Comparison of ENCODE assay signal across 21 cellular contexts in the genomic region with DNA sequence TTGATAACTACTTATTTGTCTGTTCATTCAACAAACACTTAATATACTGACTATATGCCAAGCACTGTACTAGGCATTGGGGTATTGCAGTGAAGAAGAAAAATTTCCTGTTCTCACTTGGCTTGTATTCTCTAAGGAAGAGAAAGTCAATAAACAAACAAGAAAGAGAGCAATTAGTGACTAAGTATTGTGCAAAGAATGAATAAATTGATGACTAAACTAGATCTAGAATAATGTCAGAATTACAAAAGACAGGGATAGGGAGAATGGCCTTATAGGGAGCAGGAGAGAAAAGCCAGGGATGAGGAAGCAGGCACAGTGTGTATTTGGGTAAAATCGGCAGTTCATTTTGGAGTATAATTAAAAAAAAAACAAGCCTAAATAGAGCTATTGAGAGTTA. TPM values are rescaled to one million over a fixed set of nuclear protein-coding genes. Genes with fewer than 3 reads are reported as not detected.
A peak's percentile ranks its signal among the peaks of the same experiment; 100 is the strongest.
DNase-seq lines count a peak whose midpoint lies in the region; TF ChIP-seq lines count a peak whose summit lies in the region.
"Had no signal": no experiment of that assay in that cellular context is flagged by ENCODE, and none has a peak within 500 bp of the region (broad histone marks: within the 10 kb centered on the region; RNA-seq: fewer than 3 reads in every experiment).

No MANE protein-coding gene starts in this region.

- H3K36me3 ChIP-seq in mammary epithelial cell (ENCODE audit: insufficient read depth, low read length) = no peaks in the 10 kb centered on the region
- no peaks in the 10 kb centered on the region for H3K36me3 ChIP-seq in colonic mucosa
- no peaks in the 10 kb centered on the region for H3K36me3 ChIP-seq in endodermal cell (ENCODE audit: control insufficient read depth, insufficient read depth, low read length)

- no peak overlapping the region for H2AFZ ChIP-seq in mammary epithelial cell (ENCODE audit: low read depth, low read length)

- dilution Hi-C loops in mammary epithelial cell (cut with HindIII; ENCODE audit: low sequenced_read_pairs) = no loop called here

- in situ Hi-C loops in mammary epithelial cell (cut with MboI; ENCODE audit: low sequenced_read_pairs in 2 of 2) = no loop called here

- peaks cover 6% of the 10 kb centered on the region for H3K36me3 Mint-ChIP-seq in MCF 10A (ENCODE audit: insufficient read depth, unreplicated experiment)
- no peaks in the 10 kb centered on the region for H3K36me3 Mint-ChIP-seq in activated CD4-positive, alpha-beta memory T cell treated with anti-CD3 and anti-CD28 coated beads, Interleukin-2, amount 10 ng/mL, durations not matched to agents 7 days and 5 days (ENCODE audit: low read depth)
- H3K36me3 Mint-ChIP-seq in endodermal cell (ENCODE audit: low read depth) = no peaks in the 10 kb centered on the region
- H3K36me3 Mint-ChIP-seq: CD4-positive, alpha-beta memory T cell had no signal

- H3K27ac Mint-ChIP-seq in MCF 10A (ENCODE audit: low read depth, unreplicated experiment) (no peak overlapping the region), endodermal cell (no peak overlapping the region)
- no peak overlapping the region for H3K27ac Mint-ChIP-seq in activated CD4-positive, alpha-beta memory T cell treated with anti-CD3 and anti-CD28 coated beads, Interleukin-2, amount 10 ng/mL, durations not matched to agents 7 days and 5 days
- H3K27ac Mint-ChIP-seq: CD4-positive, alpha-beta memory T cell had no signal

- no TSS peak for BruUV-seq in MCF 10A (replicated peaks; lab: Mats Ljungman, UMichigan)
- no TSS peak for BruUV-seq in mammary epithelial cell (replicated peaks; lab: Mats Ljungman, UMichigan)

- H3K4me1 Mint-ChIP-seq in MCF 10A (ENCODE audit: insufficient read depth, unreplicated experiment) = no peaks in the 10 kb centered on the region
- H3K4me1 Mint-ChIP-seq in activated CD4-positive, alpha-beta memory T cell treated with anti-CD3 and anti-CD28 coated beads, Interleukin-2, amount 10 ng/mL, durations not matched to agents 7 days and 5 days = no peaks in the 10 kb centered on the region
- H3K4me1 Mint-ChIP-seq in endodermal cell = peaks cover 15% of the 10 kb centered on the region
- H3K4me1 Mint-ChIP-seq: CD4-positive, alpha-beta memory T cell had no signal

- CTCF ChIA-PET in MCF 10A (lab: Yijun Ruan, JAX) = no interaction called here
- CTCF ChIA-PET in mammary epithelial cell (lab: Charles Lee; ENCODE audit: low non-redundant PET) = no interaction called here
- CTCF ChIA-PET in activated CD4-positive, alpha-beta memory T cell treated with anti-CD3 and anti-CD28 coated beads, Interleukin-2, amount 10 ng/mL, durations not matched to agents 7 days and 5 days (lab: Charles Lee) = no interaction called here

- TF ChIP-seq CTCF in MCF 10A (IDR thresholded peaks at IDR 0.05; ENCODE audit: unreplicated experiment) (no peak), mammary epithelial cell (conservative IDR thresholded peaks at IDR 0.05 in 1 of 2, IDR thresholded peaks at IDR 0.05 in 1 of 2; ENCODE audit: extremely low read depth in 1 of 2, insufficient read depth in 1 of 2, low read depth in 1 of 2, low read length in 2 of 2) (no peak), colonic mucosa (IDR thresholded peaks at IDR 0.05) (no peak), endodermal cell (conservative IDR thresholded peaks at IDR 0.05) (no peak)

- H3K27ac ChIP-seq in mammary epithelial cell (ENCODE audit: insufficient read depth, low read depth, low read length) (no peak overlapping the region), colonic mucosa (no peak overlapping the region), endodermal cell (ENCODE audit: low read depth, low read length) (no peak overlapping the region)
- H3K27ac ChIP-seq: KMS-11, SK-N-MC had no signal

- no peak overlapping the region for H3K4me3 ChIP-seq in mammary epithelial cell (replicated peaks in 1 of 3; ENCODE audit: insufficient read depth in 1 of 3, low read depth in 2 of 3, low read length in 3 of 3)
- no peak overlapping the region for H3K4me3 ChIP-seq in colonic mucosa
- no peak overlapping the region for H3K4me3 ChIP-seq in endodermal cell (ENCODE audit: low read length)
- H3K4me3 ChIP-seq: SK-N-MC had no signal

- H3K9ac ChIP-seq in mammary epithelial cell (ENCODE audit: insufficient read depth, low read length) (no peak overlapping the region), colonic mucosa (ENCODE audit: low read depth in 2 of 2, low read length in 2 of 2) (no peak overlapping the region), endodermal cell (ENCODE audit: extremely low read depth, low read length, poor library complexity, severe bottlenecking) (no peak overlapping the region)
- H3K9ac ChIP-seq: KMS-11 had no signal

- H3K79me2 ChIP-seq in mammary epithelial cell (ENCODE audit: insufficient read depth, low read length) = no peaks in the 10 kb centered on the region

- peaks cover 14% of the 10 kb centered on the region for H3K27me3 ChIP-seq in mammary epithelial cell (ENCODE audit: insufficient read depth, low read length)
- H3K27me3 ChIP-seq in colonic mucosa = peaks cover 10% of the 10 kb centered on the region
- H3K27me3 ChIP-seq in endodermal cell (ENCODE audit: control insufficient read depth, insufficient read depth, low read length, poor library complexity, severe bottlenecking) = peaks cover 9% of the 10 kb centered on the region

- POLR2A ChIA-PET in MCF 10A (lab: Yijun Ruan, JAX) = no interaction called here
- POLR2A ChIA-PET in activated CD4-positive, alpha-beta memory T cell treated with anti-CD3 and anti-CD28 coated beads, Interleukin-2, amount 10 ng/mL, durations not matched to agents 7 days and 5 days (lab: Charles Lee) = no interaction called here

- H4K20me1 ChIP-seq in mammary epithelial cell (ENCODE audit: insufficient read depth, low read length) = no peaks in the 10 kb centered on the region

- DNase-seq in MCF 10A (ENCODE audit: unreplicated experiment) (peak; percentile 1), mammary epithelial cell (no peak), NCI-H460 (ENCODE audit: extremely low read depth, low read depth) (peak; percentile 39), fibroblast of gingiva (ENCODE audit: low read depth) (peak; percentile 60), colonic mucosa (no peak), middle frontal gyrus (ENCODE audit: extremely low spot score, low spot score) (no peak), endodermal cell (no peak)
- DNase-seq in activated CD4-positive, alpha-beta memory T cell treated with anti-CD3 and anti-CD28 coated beads, Interleukin-2, amount 10 ng/mL, durations not matched to agents 7 days and 5 days = no peak
- DNase-seq: CD4-positive, alpha-beta memory T cell; DMS153; GOT3; NCI-H1048; NCI-H1436; NCI-H2029; NCI-H2171 treated with DMSO at 0.1 percent for 48 hours; NCI-H446; NCI-H748 treated with DMSO at 0.1 percent for 48 hours; NK-92 treated with Interleukin-12 subunit alpha and Interleukin-12 subunit beta, amount 100 ng/mL, for 24 hours; Right ventricle myocardium superior had no signal

- H3K9me3 ChIP-seq in mammary epithelial cell (replicated peaks; ENCODE audit: insufficient read depth, low read length) (no peaks in the 10 kb centered on the region), colonic mucosa (no peaks in the 10 kb centered on the region), endodermal cell (ENCODE audit: control insufficient read depth, low read length) (no peaks in the 10 kb centered on the region)

- no peaks in the 10 kb centered on the region for H3K9me3 Mint-ChIP-seq in MCF 10A (ENCODE audit: unreplicated experiment)
- no peaks in the 10 kb centered on the region for H3K9me3 Mint-ChIP-seq in activated CD4-positive, alpha-beta memory T cell treated with anti-CD3 and anti-CD28 coated beads, Interleukin-2, amount 10 ng/mL, durations not matched to agents 7 days and 5 days
- no peaks in the 10 kb centered on the region for H3K9me3 Mint-ChIP-seq in endodermal cell

- no peak overlapping the region for H3K4me2 ChIP-seq in mammary epithelial cell (ENCODE audit: insufficient read depth, low read depth, low read length)
- H3K4me2 ChIP-seq: KMS-11 had no signal

- H3K4me1 ChIP-seq in mammary epithelial cell (ENCODE audit: insufficient read depth, low read length) = peaks cover 6% of the 10 kb centered on the region
- H3K4me1 ChIP-seq in colonic mucosa = no peaks in the 10 kb centered on the region
- H3K4me1 ChIP-seq in endodermal cell (ENCODE audit: control insufficient read depth, insufficient read depth, low read length) = peaks cover 8% of the 10 kb centered on the region

- H3K27me3 Mint-ChIP-seq in MCF 10A (ENCODE audit: insufficient read depth, unreplicated experiment) = peaks cover 44% of the 10 kb centered on the region
- H3K27me3 Mint-ChIP-seq in activated CD4-positive, alpha-beta memory T cell treated with anti-CD3 and anti-CD28 coated beads, Interleukin-2, amount 10 ng/mL, durations not matched to agents 7 days and 5 days = peaks cover 10% of the 10 kb centered on the region
- peaks cover 14% of the 10 kb centered on the region for H3K27me3 Mint-ChIP-seq in endodermal cell (ENCODE audit: insufficient read depth)

- intact Hi-C loops in MCF 10A (cut with micrococcal nuclease) (no loop called here), mammary epithelial cell (cut with micrococcal nuclease) (no loop called here), colonic mucosa (cut with DNase I) (no loop called here)

- WGBS in mammary epithelial cell (ENCODE audit: low coverage, missing lambda C conversion rate) = 92% methylated on average over 1 of the region's 1 CpG
- 100% methylated on average over 1 of the region's 1 CpG for WGBS in endodermal cell (ENCODE audit: insufficient coverage in 1 of 2, insufficient read length in 1 of 2), 2 experiments

- no peak overlapping the region for H3K4me3 Mint-ChIP-seq in MCF 10A (ENCODE audit: unreplicated experiment)
- H3K4me3 Mint-ChIP-seq in activated CD4-positive, alpha-beta memory T cell treated with anti-CD3 and anti-CD28 coated beads, Interleukin-2, amount 10 ng/mL, durations not matched to agents 7 days and 5 days = no peak overlapping the region
- no peak overlapping the region for H3K4me3 Mint-ChIP-seq in endodermal cell
- H3K4me3 Mint-ChIP-seq: CD4-positive, alpha-beta memory T cell had no signal

RNA-seq across cellular contexts. Expression of a gene that starts 4.2 kb away (rescaled TPM):
- total RNA-seq in MCF 10A (2022) (not detected in 2 replicates), mammary epithelial cell (under 1 TPM in 1 of 2 donors, not detected in 1; under 0.01 TPM), colonic mucosa (1 to 10 TPM in 1 of 2 donors, under 1 TPM in 1; 0.17 to 1.8 TPM), endodermal cell (10 to 100 TPM; 19.3 to 27.2 TPM)
- not detected for polyA plus RNA-seq in mammary epithelial cell
- polyA minus RNA-seq in mammary epithelial cell = not detected
- 42.9 TPM in 2 replicates for total RNA-seq in NCI-H460 (2014; rRNA removed; shearing (Covaris generic))
- 48.9 and 59.4 TPM in 2 replicates for polyA plus RNA-seq in NCI-H460 (2014; cell fraction: nucleus; rRNA removed)
- total RNA-seq in activated CD4-positive, alpha-beta memory T cell treated with anti-CD3 and anti-CD28 coated beads, Interleukin-2, amount 10 ng/mL, durations not matched to agents 7 days and 5 days = not detected
- 14.2 TPM for polyA plus RNA-seq in endodermal cell (2013, experiment 1 of 2)
- polyA plus RNA-seq in endodermal cell (2013, experiment 2 of 2) = 11.6 TPM
- total RNA-seq: CD4-positive, alpha-beta memory T cell had no signal
- polyA plus RNA-seq: CD4-positive, alpha-beta memory T cell had no signal

Comparison
In these comparisons a context has a peak if more than half of its experiments do, and no peak if none do; other contexts are left out.
1. DNase-seq: peak in MCF 10A (single experiment), NCI-H460 (single experiment) and fibroblast of gingiva (single experiment); none in mammary epithelial cell (single experiment), colonic mucosa (single experiment), middle frontal gyrus (single experiment), activated CD4-positive, alpha-beta memory T cell treated with anti-CD3 and anti-CD28 coated beads, Interleukin-2, amount 10 ng/mL, durations not matched to agents 7 days and 5 days (single experiment) and endodermal cell (single experiment).
2. RNA of a gene that starts 4.2 kb away (total RNA-seq): 42.9 TPM in NCI-H460 and 19.3 to 27.2 TPM in endodermal cell; 0.17 to 1.8 TPM in colonic mucosa, not detected in MCF 10A, under 0.01 TPM in mammary epithelial cell and not detected in activated CD4-positive, alpha-beta memory T cell treated with anti-CD3 and anti-CD28 coated beads, Interleukin-2, amount 10 ng/mL, durations not matched to agents 7 days and 5 days; every median in the first group is over 4 times any median in the second.